Comparison of ENCODE assay signal across 23 cellular contexts in the genomic region with DNA sequence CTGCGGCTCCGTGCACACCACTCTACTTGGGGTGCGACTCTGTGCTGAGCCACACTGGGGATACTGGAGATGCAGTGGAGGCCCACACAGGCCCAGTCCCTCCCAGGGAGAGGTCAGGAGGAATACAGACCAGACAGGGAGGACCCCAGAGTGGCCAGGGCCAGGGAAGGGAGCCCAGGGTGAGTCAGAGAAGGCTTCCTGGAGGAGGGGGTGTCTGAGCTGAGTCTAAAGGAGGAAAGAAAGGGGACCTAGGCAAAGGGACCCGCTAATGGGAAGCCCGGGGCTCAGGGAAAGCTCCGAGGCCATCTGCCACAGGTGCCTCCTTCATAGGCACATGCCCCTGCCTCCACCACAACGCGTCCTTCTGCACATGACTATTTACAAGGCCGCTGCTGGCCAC. TPM values are rescaled to one million over a fixed set of nuclear protein-coding genes. Genes with fewer than 3 reads are reported as not detected.
A peak's percentile ranks its signal among the peaks of the same experiment; 100 is the strongest.
DNase-seq lines count a peak whose midpoint lies in the region; ATAC-seq and TF ChIP-seq lines count a peak whose summit lies in the region.
"Had no signal": no experiment of that assay in that cellular context is flagged by ENCODE, and none has a peak within 500 bp of the region (broad histone marks: within the 10 kb centered on the region; RNA-seq: fewer than 3 reads in every experiment).

No MANE protein-coding gene starts in this region.

- H3K27me3 ChIP-seq in GM23248 (replicated peaks; ENCODE audit: insufficient read depth) (no peaks in the 10 kb centered on the region), osteoblast (ENCODE audit: insufficient read depth, low read length) (no peaks in the 10 kb centered on the region)
- H3K27me3 ChIP-seq: BE2C, MG63, SJCRH30 had no signal

- H3K9me2 ChIP-seq in GM23248 (ENCODE audit: insufficient read depth): no peaks in the 10 kb centered on the region

- H4K20me1 ChIP-seq in GM23248 (ENCODE audit: insufficient read depth) (no peaks in the 10 kb centered on the region; the same call in 1 of the 2 replicates), osteoblast (ENCODE audit: insufficient read depth, low read length) (peaks cover 78% of the 10 kb centered on the region)

- no peak overlapping the region for H3K4me3 ChIP-seq in GM23248
- H3K4me3 ChIP-seq in osteoblast (ENCODE audit: insufficient read depth, low read length): no peak overlapping the region
- H3K4me3 ChIP-seq: MG63, SJCRH30 had no signal

- H3K79me2 ChIP-seq in GM23248 (ENCODE audit: insufficient read depth): peaks cover 41% of the 10 kb centered on the region
- peaks cover 76% of the 10 kb centered on the region for H3K79me2 ChIP-seq in osteoblast (ENCODE audit: insufficient read depth, low read length)

- H3K9me3 ChIP-seq in GM23248 (ENCODE audit: low read depth) (no peaks in the 10 kb centered on the region), osteoblast (ENCODE audit: low read depth, low read length) (no peaks in the 10 kb centered on the region)
- H3K9me3 ChIP-seq: BE2C, MG63, SJCRH30 had no signal

- 96 to 100% methylated on average over 9 of the region's 9 CpGs for WGBS in GM23248 (ENCODE audit: low coverage in 1 of 2, low lambda C conversion rate in 2 of 2, missing lambda C conversion rate in 2 of 2), 2 experiments

- H3K4me3 Mint-ChIP-seq in activated T-cell treated with anti-CD3 and anti-CD28 coated beads, Interleukin-2, amount 50 U/mL, for 24 hours: no peak overlapping the region
- no peak overlapping the region for H3K4me3 Mint-ChIP-seq in activated T-cell treated with anti-CD3 and anti-CD28 coated beads, Interleukin-2, amount 50 U/mL, for 4 hours

- H3K4me2 ChIP-seq in GM23248 (ENCODE audit: unreplicated experiment) (no peak overlapping the region), osteoblast (ENCODE audit: insufficient read depth, low read length) (no peak overlapping the region)

- ATAC-seq in activated T-cell treated with anti-CD3 and anti-CD28 coated beads, Interleukin-2, amount 50 U/mL, for 4 hours: no peak

- no peak for DNase-seq in activated T-cell treated with anti-CD3 and anti-CD28 coated beads, Interleukin-2, amount 50 U/mL, for 24 hours
- DNase-seq in activated T-cell treated with anti-CD3 and anti-CD28 coated beads, Interleukin-2, amount 50 U/mL, for 4 hours: no peak
- DNase-seq in GM23248: no peak
- no peak for DNase-seq in osteoblast (ENCODE audit: insufficient read length, low spot score, missing footprints)
- no peak for DNase-seq in cerebellar cortex (ENCODE audit: low spot score)
- DNase-seq in NOMO-1 (lab: John Stamatoyannopoulos, UW; ENCODE audit: unreplicated experiment in 2 of 2): no peak
- no peak for DNase-seq in pons (ENCODE audit: low spot score)
- DNase-seq: BE2C; H7; Kasumi-1; MG63; NCI-H1048; NCI-H1436 treated with DMSO at 0.1 percent for 48 hours; NCI-H2029 treated with DMSO at 0.1 percent for 48 hours; NCI-H2171; NCI-H446; NCI-H526 treated with DMSO at 0.1 percent for 48 hours; NK-92 treated with Interleukin-12 subunit alpha and Interleukin-12 subunit beta, amount 100 ng/mL, for 24 hours; OCI-M1; SJCRH30 had no signal

- peaks cover 24% of the 10 kb centered on the region for H3K4me1 Mint-ChIP-seq in activated T-cell treated with anti-CD3 and anti-CD28 coated beads, Interleukin-2, amount 50 U/mL, for 24 hours (ENCODE audit: low read depth)
- H3K4me1 Mint-ChIP-seq in activated T-cell treated with anti-CD3 and anti-CD28 coated beads, Interleukin-2, amount 50 U/mL, for 4 hours (ENCODE audit: low read depth): peaks cover 10% of the 10 kb centered on the region

- no peaks in the 10 kb centered on the region for H3K9me3 Mint-ChIP-seq in activated T-cell treated with anti-CD3 and anti-CD28 coated beads, Interleukin-2, amount 50 U/mL, for 24 hours
- H3K9me3 Mint-ChIP-seq in activated T-cell treated with anti-CD3 and anti-CD28 coated beads, Interleukin-2, amount 50 U/mL, for 4 hours: no peaks in the 10 kb centered on the region

- H3K9ac ChIP-seq in GM23248: no peak overlapping the region

- H3K27ac ChIP-seq in GM23248 (peak overlapping the region; percentile 51; the same call in 1 of the 2 replicates), angular gyrus (ENCODE audit: low read depth, low read length) (peak overlapping the region; percentile 29), osteoblast (ENCODE audit: low read depth, low read length) (peak overlapping the region; percentile 91)
- H3K27ac ChIP-seq: 22Rv1, HL-60, SJCRH30 had no signal

- H3K4me1 ChIP-seq in GM23248 (ENCODE audit: insufficient read depth) (peaks cover 10% of the 10 kb centered on the region), osteoblast (ENCODE audit: insufficient read depth, low read length) (peaks cover 32% of the 10 kb centered on the region)
- H3K4me1 ChIP-seq: BE2C, SJCRH30 had no signal

- peaks cover 90% of the 10 kb centered on the region for H3K36me3 Mint-ChIP-seq in activated T-cell treated with anti-CD3 and anti-CD28 coated beads, Interleukin-2, amount 50 U/mL, for 24 hours (ENCODE audit: low read depth)
- H3K36me3 Mint-ChIP-seq in activated T-cell treated with anti-CD3 and anti-CD28 coated beads, Interleukin-2, amount 50 U/mL, for 4 hours (ENCODE audit: insufficient read depth): peaks cover 36% of the 10 kb centered on the region

- H2AFZ ChIP-seq in GM23248 (no peak overlapping the region), osteoblast (ENCODE audit: low read length) (no peak overlapping the region)

- TF ChIP-seq CTCF in osteoblast (IDR thresholded peaks at IDR 0.05; ENCODE audit: extremely low read depth, low read depth, low read length): no peak

- H3K27me3 Mint-ChIP-seq in activated T-cell treated with anti-CD3 and anti-CD28 coated beads, Interleukin-2, amount 50 U/mL, for 24 hours: no peaks in the 10 kb centered on the region
- H3K27me3 Mint-ChIP-seq in activated T-cell treated with anti-CD3 and anti-CD28 coated beads, Interleukin-2, amount 50 U/mL, for 4 hours (ENCODE audit: low read depth): no peaks in the 10 kb centered on the region

- H3F3A ChIP-seq in GM23248 (ENCODE audit: insufficient read depth): peaks cover 10% of the 10 kb centered on the region; the same call in 1 of the 2 replicates

- peaks cover 5% of the 10 kb centered on the region; the same call in 1 of the 2 replicates for H3K36me3 ChIP-seq in GM23248 (ENCODE audit: low read depth)
- peaks cover 76% of the 10 kb centered on the region for H3K36me3 ChIP-seq in osteoblast (ENCODE audit: insufficient read depth, low read length)

- peak overlapping the region; percentile 51 for H3K27ac Mint-ChIP-seq in activated T-cell treated with anti-CD3 and anti-CD28 coated beads, Interleukin-2, amount 50 U/mL, for 24 hours

- in situ Hi-C loops in GM23248 (cut with MboI): no loop called here

RNA-seq across cellular contexts. Expression of gene PRKD2, which starts 13.3 kb away (rescaled TPM):
- 10 to 100 TPM; 45.3 to 59.8 (median 58.1) TPM for total RNA-seq in activated T-cell treated with anti-CD3 and anti-CD28 coated beads, Interleukin-2, amount 50 U/mL, for 4 hours
- 11.9 and 16.4 TPM in 2 replicates for total RNA-seq in GM23248 (2014; rRNA removed; shearing (Covaris generic))
- 12.3 and 14.2 TPM in 2 replicates for polyA plus RNA-seq in GM23248 (2016; fragmentation: Nextera tagmentation; extraction: Ambion mirVana)
- 9.0 and 9.4 TPM in 2 replicates for total RNA-seq in osteoblast

RNA-seq across cellular contexts. Expression of gene FKRP, which starts 15.7 kb away (rescaled TPM):
- 10 to 100 TPM; 26.0 to 31.2 (median 28.9) TPM for total RNA-seq in activated T-cell treated with anti-CD3 and anti-CD28 coated beads, Interleukin-2, amount 50 U/mL, for 4 hours
- 32.1 and 41.5 TPM in 2 replicates for total RNA-seq in GM23248 (2014; rRNA removed; shearing (Covaris generic))
- polyA plus RNA-seq in GM23248 (2016; fragmentation: Nextera tagmentation; extraction: Ambion mirVana): 12.4 and 15.0 TPM in 2 replicates
- total RNA-seq in osteoblast: 18.0 and 18.5 TPM in 2 replicates

RNA-seq across cellular contexts. Expression of gene STRN4, which starts 16.1 kb away (rescaled TPM):
- total RNA-seq in activated T-cell treated with anti-CD3 and anti-CD28 coated beads, Interleukin-2, amount 50 U/mL, for 4 hours: 10 to 100 TPM; 91.3 to 98.0 (median 96.7) TPM
- total RNA-seq in GM23248 (2014; rRNA removed; shearing (Covaris generic)): 75.7 and 114 TPM in 2 replicates
- 44.4 and 45.9 TPM in 2 replicates for polyA plus RNA-seq in GM23248 (2016; fragmentation: Nextera tagmentation; extraction: Ambion mirVana)
- 56.3 and 56.5 TPM in 2 replicates for total RNA-seq in osteoblast

RNA-seq across cellular contexts. Expression of gene SLC1A5, which starts 58.2 kb away (rescaled TPM):
- 100 to 1,000 TPM; 349 to 439 (median 369) TPM for total RNA-seq in activated T-cell treated with anti-CD3 and anti-CD28 coated beads, Interleukin-2, amount 50 U/mL, for 4 hours
- total RNA-seq in GM23248 (2014; rRNA removed; shearing (Covaris generic)): 426 and 456 TPM in 2 replicates
- 367 and 393 TPM in 2 replicates for polyA plus RNA-seq in GM23248 (2016; fragmentation: Nextera tagmentation; extraction: Ambion mirVana)
- total RNA-seq in osteoblast: 274 and 354 TPM in 2 replicates

Comparison
In these comparisons a context has a peak if more than half of its experiments do, and no peak if none do; other contexts are left out.
1. H3K27ac ChIP-seq: peak in every context shown above with its lines; median percentile 91 in osteoblast; 51 in GM23248; 29 in angular gyrus.